ENCODE assay signal across 8 cellular contexts in genomic region chr10:24383681-24384106, GRCh38.
DNase-seq lines count a peak whose midpoint lies in the region; ATAC-seq and TF ChIP-seq lines count a peak whose summit lies in the region.

No MANE protein-coding gene starts in this region.

- peak; percentile 73 for ATAC-seq in GM19351 (IDR thresholded peaks at IDR 0.05; ENCODE audit: unreplicated experiment)
- peak; percentile 82 for ATAC-seq in HG03196 (IDR thresholded peaks at IDR 0.05; ENCODE audit: unreplicated experiment)

- BruUV-seq in MCF 10A (replicated peaks; lab: Mats Ljungman, UMichigan), result no TSS peak

- no peaks in the 10 kb centered on the region for H3K27me3 ChIP-seq in kidney epithelial cell (ENCODE audit: control insufficient read depth, insufficient read depth, low read length)

- peak; percentile 92 for DNase-seq in ELF-1 (ENCODE audit: low read depth, low spot score)
- DNase-seq in NOMO-1 (lab: John Stamatoyannopoulos, UW; ENCODE audit: unreplicated experiment in 2 of 2), result peak; percentile 84 to 85
- DNase-seq in MCF 10A (ENCODE audit: unreplicated experiment), result peak; percentile 98
- peak; percentile 92 for DNase-seq in kidney epithelial cell (ENCODE audit: low read depth)
- peak in 2 of 3 experiments; percentile 5 to 52 for DNase-seq in stimulated activated CD4-positive, alpha-beta T cell treated with anti-CD3 and anti-CD28 coated beads, TNF-alpha, amount 100 ng/mL, for 24 hours (ENCODE audit: low read depth in 3 of 3)
- no peak for DNase-seq in NCI-H446 treated with DMSO at 0.1 percent for 48 hours (lab: John Stamatoyannopoulos, UW)

- peak; percentile 55 for TF ChIP-seq CTCF in MCF 10A (IDR thresholded peaks at IDR 0.05; ENCODE audit: unreplicated experiment)
- peak; percentile 74 for TF ChIP-seq CTCF in kidney epithelial cell (IDR thresholded peaks at IDR 0.05; ENCODE audit: insufficient read depth, low read length, poor library complexity, severe bottlenecking)

- H3K4me3 Mint-ChIP-seq in MCF 10A (ENCODE audit: unreplicated experiment), result peak overlapping the region; percentile 63

- H3K27ac Mint-ChIP-seq in MCF 10A (ENCODE audit: low read depth, unreplicated experiment), result peak overlapping the region; percentile 65

- CTCF ChIA-PET in MCF 10A (lab: Yijun Ruan, JAX), result interaction anchor here (0.6 to 4.2 kb wide), 28 partner anchors 8 to 663 kb away, joined by 3 to 27 read pairs (median 4); no protein-coding TSS in a partner anchor

- H3K4me3 ChIP-seq in kidney epithelial cell (ENCODE audit: low read depth, low read length), result no peak overlapping the region

- POLR2A ChIA-PET in MCF 10A (lab: Yijun Ruan, JAX), result interaction anchor here (0.5 to 3.8 kb wide), 37 partner anchors 8 to 389 kb away, joined by 3 to 69 read pairs (median 5); partner anchors contain the start of gene KIAA1217

- intact Hi-C loops in MCF 10A (cut with micrococcal nuclease), result loop anchor here (1.0 kb wide), 3 partner anchors 83 to 389 kb away; no protein-coding TSS in a partner anchor

- H3K9me3 Mint-ChIP-seq in MCF 10A (ENCODE audit: unreplicated experiment), result no peaks in the 10 kb centered on the region

- peaks cover 53% of the 10 kb centered on the region for H3K36me3 Mint-ChIP-seq in MCF 10A (ENCODE audit: insufficient read depth, unreplicated experiment)

- peaks cover 25% of the 10 kb centered on the region for H3K4me1 Mint-ChIP-seq in MCF 10A (ENCODE audit: insufficient read depth, unreplicated experiment)

- H3K27me3 Mint-ChIP-seq in MCF 10A (ENCODE audit: insufficient read depth, unreplicated experiment), result no peaks in the 10 kb centered on the region

- no peaks in the 10 kb centered on the region for H3K36me3 ChIP-seq in kidney epithelial cell (ENCODE audit: control insufficient read depth, insufficient read depth, low read length)
